ENCODE assay signal across 21 cellular contexts in genomic region chr21:34365794-34366193, GRCh38. TPM values are rescaled to one million over a fixed set of nuclear protein-coding genes. Genes with fewer than 3 reads are reported as not detected.
DNase-seq lines count a peak whose midpoint lies in the region; ATAC-seq, FAIRE-seq and TF ChIP-seq lines count a peak whose summit lies in the region.
"Had no signal": no experiment of that assay in that cellular context is flagged by ENCODE, and none has a peak within 500 bp of the region (broad histone marks: within the 10 kb centered on the region; RNA-seq: fewer than 3 reads in every experiment).

No MANE protein-coding gene starts in this region.

- POLR2A ChIA-PET in HepG2 (lab: Yijun Ruan, JAX): no interaction called here

- H3K79me2 ChIP-seq in HepG2 (ENCODE audit: insufficient read depth, low read length): no peaks in the 10 kb centered on the region

- no peak for FAIRE-seq in HepG2 (lab: Jason Lieb, UNC)
- FAIRE-seq: GM12878, GM18507, GM19239 had no signal

- TF ChIP-seq EP300 in HepG2 (IDR thresholded peaks at IDR 0.05; ENCODE audit: low read depth in 2 of 2, low read length in 2 of 2) (no peak), HepG2 (CRISPR knock-in tag; IDR thresholded peaks at IDR 0.05; ENCODE audit: borderline replicate concordance) (no peak), sigmoid colon (IDR thresholded peaks at IDR 0.05) (no peak)

- no peak for TF ChIP-seq CTCF in HepG2 (CRISPR knock-in tag; IDR thresholded peaks at IDR 0.05)
- TF ChIP-seq CTCF in sigmoid colon (IDR thresholded peaks at IDR 0.05): no peak

- DNase-seq in NCI-H2196 (lab: John Stamatoyannopoulos, UW; ENCODE audit: unreplicated experiment) (peak; percentile 7), NCI-H82 treated with DMSO at 0.1 percent for 48 hours (lab: John Stamatoyannopoulos, UW; ENCODE audit: unreplicated experiment) (peak; percentile 64), HepG2 (ENCODE audit: low spot score) (peak; percentile 17), sigmoid colon (peak; percentile 19), GM19238 (ENCODE audit: insufficient read length, low spot score) (no peak), RPMI8226 (no peak)
- DNase-seq in T-helper 2 cell treated with Interferon-gamma antibody and Interleukin-4, amounts not matched to agents 5 μg/mL and 100 μg/mL, for 36 hours (ENCODE audit: low spot score): no peak
- DNase-seq: BE2C; CD4-positive, alpha-beta memory T cell; DMS79; H9; MG63; NCI-H1105; NCI-H187 treated with DMSO at 0.1 percent for 48 hours; NCI-H510A treated with DMSO at 0.1 percent for 48 hours; SHP77 had no signal

- H2AFZ ChIP-seq in HepG2 (ENCODE audit: low read length): no peak overlapping the region

- H3K9me3 Mint-ChIP-seq in T-helper 2 cell treated with Interferon-gamma antibody and Interleukin-4, amounts not matched to agents 5 μg/mL and 100 μg/mL, for 36 hours: no peaks in the 10 kb centered on the region
- H3K9me3 Mint-ChIP-seq: CD4-positive, alpha-beta memory T cell; H9 had no signal

- no peaks in the 10 kb centered on the region for H3K36me3 Mint-ChIP-seq in T-helper 2 cell treated with Interferon-gamma antibody and Interleukin-4, amounts not matched to agents 5 μg/mL and 100 μg/mL, for 36 hours (ENCODE audit: low read depth)
- H3K36me3 Mint-ChIP-seq: CD4-positive, alpha-beta memory T cell had no signal

- no peak overlapping the region for H3K27ac Mint-ChIP-seq in T-helper 2 cell treated with Interferon-gamma antibody and Interleukin-4, amounts not matched to agents 5 μg/mL and 100 μg/mL, for 36 hours
- H3K27ac Mint-ChIP-seq: CD4-positive, alpha-beta memory T cell had no signal

- peaks cover 39% of the 10 kb centered on the region for H3K4me1 ChIP-seq in HepG2 (ENCODE audit: insufficient read depth, low read length)
- H3K4me1 ChIP-seq in sigmoid colon: peaks cover 0 to 4% (median 2%) of the 10 kb centered on the region in 4 donors
- H3K4me1 ChIP-seq: BE2C had no signal

- H3K4me3 ChIP-seq in HepG2 (replicated peaks in 1 of 3; ENCODE audit: insufficient read depth in 1 of 3, low read depth in 2 of 3, low read length in 3 of 3) (no peak overlapping the region), sigmoid colon (no peak overlapping the region)
- H3K4me3 ChIP-seq: GM12878, MG63 had no signal

- TF ChIP-seq POLR2A in HepG2 (IDR thresholded peaks at IDR 0.05; ENCODE audit: insufficient read depth in 1 of 2, low read depth in 2 of 2, low read length in 2 of 2) (no peak), sigmoid colon (IDR thresholded peaks at IDR 0.05) (no peak)

- no peak for ATAC-seq in HepG2
- ATAC-seq: GM12878, Panc1 had no signal

- TF ChIP-seq RAD21 in HepG2 (CRISPR knock-in tag; IDR thresholded peaks at IDR 0.05): no peak

- no peak overlapping the region for H3K4me3 Mint-ChIP-seq in T-helper 2 cell treated with Interferon-gamma antibody and Interleukin-4, amounts not matched to agents 5 μg/mL and 100 μg/mL, for 36 hours
- H3K4me3 Mint-ChIP-seq: CD4-positive, alpha-beta memory T cell; H9 had no signal

- no peaks in the 10 kb centered on the region for H4K20me1 ChIP-seq in HepG2 (ENCODE audit: insufficient read depth, low read length)

- no TSS peak for BruUV-seq in HepG2 (replicated peaks; lab: Mats Ljungman, UMichigan)

- peaks cover 6% of the 10 kb centered on the region for H3K4me1 Mint-ChIP-seq in T-helper 2 cell treated with Interferon-gamma antibody and Interleukin-4, amounts not matched to agents 5 μg/mL and 100 μg/mL, for 36 hours (ENCODE audit: low read depth)

- H3K27me3 ChIP-seq in HepG2 (ENCODE audit: control insufficient read depth in 1 of 2, insufficient read depth in 2 of 2, low read length in 2 of 2) (no peaks in the 10 kb centered on the region), sigmoid colon (no peaks in the 10 kb centered on the region)
- H3K27me3 ChIP-seq: MG63 had no signal

- H3K9ac ChIP-seq in HepG2 (ENCODE audit: insufficient read depth, low read depth, low read length): no peak overlapping the region

- 0 out of 2 replicates have a peak overlapping the region, but pooled peaks have one; percentile 12 for H3K4me2 ChIP-seq in HepG2 (ENCODE audit: low read depth, low read length)

- H3K27me3 Mint-ChIP-seq in T-helper 2 cell treated with Interferon-gamma antibody and Interleukin-4, amounts not matched to agents 5 μg/mL and 100 μg/mL, for 36 hours (ENCODE audit: low read depth): peaks cover 23% of the 10 kb centered on the region

- CTCF ChIA-PET in HepG2 (lab: Yijun Ruan, JAX; ENCODE audit: low intra/inter-chr PET ratio, low total read pairs): no interaction called here

- H3K9me3 ChIP-seq in HepG2 (ENCODE audit: low read length) (no peaks in the 10 kb centered on the region), sigmoid colon (no peaks in the 10 kb centered on the region)
- H3K9me3 ChIP-seq: BE2C, MG63 had no signal

- H3K27ac ChIP-seq in HepG2 (ENCODE audit: extremely low read length, insufficient read depth, low read length): no peak overlapping the region
- no peak overlapping the region for H3K27ac ChIP-seq in sigmoid colon

- H3K36me3 ChIP-seq in HepG2 (replicated peaks in 1 of 2; ENCODE audit: control insufficient read depth in 1 of 2, insufficient read depth in 2 of 2, low read length in 2 of 2): no peaks in the 10 kb centered on the region
- H3K36me3 ChIP-seq in sigmoid colon: no peaks in the 10 kb centered on the region
- H3K36me3 ChIP-seq: BE2C, MG63 had no signal

- intact Hi-C loops in HepG2 (cut with micrococcal nuclease; ENCODE audit: unreplicated experiment): no loop called here
- intact Hi-C loops in sigmoid colon (cut with DNase I): no loop called here

- 3% methylated on average over 6 of the region's 6 CpGs for WGBS in HepG2 (ENCODE audit: low lambda C conversion rate)
- 88% methylated on average over 6 of the region's 6 CpGs for WGBS in sigmoid colon, 2 donors

- in situ Hi-C loops in HepG2 (cut with HindIII; ENCODE audit: extremely low pct_ligation_motif_present, low pct_unique_long_range_greater_than_20kb): no loop called here

RNA-seq across cellular contexts. Expression of gene KCNE2, which starts 2.0 kb away (rescaled TPM):
- total RNA-seq in HepG2 (2016; rRNA removed; fragmentation: Illumina TruSeq; extraction: Trizol) (not detected in 2 replicates), sigmoid colon (under 1 TPM in 1 of 4 donors, not detected in 3; 0.99 TPM)
- not detected in 2 replicates for total RNA-seq in HepG2 (2016; cell fraction: cytosol; rRNA removed; fragmentation: Illumina TruSeq; extraction: Trizol; ENCODE audit: low read depth)
- not detected in 2 replicates for total RNA-seq in HepG2 (2016; cell fraction: insoluble cytoplasmic fraction; rRNA removed; fragmentation: Illumina TruSeq; extraction: Trizol)
- not detected in 2 replicates for total RNA-seq in HepG2 (2016; cell fraction: membrane; rRNA removed; fragmentation: Illumina TruSeq; extraction: Trizol)
- not detected in 2 replicates for total RNA-seq in HepG2 (2016; cell fraction: nucleus; rRNA removed; fragmentation: Illumina TruSeq; extraction: Trizol)
- polyA plus RNA-seq in HepG2 (2011; rRNA removed) (0.07 TPM in 1 of 2 replicates, not detected in the other), sigmoid colon (under 1 TPM in 2 of 3 donors, not detected in 1; 0.61 to 0.92 TPM)
- not detected in 2 replicates for polyA plus RNA-seq in HepG2 (2011; cell fraction: cytosol; rRNA removed)
- polyA plus RNA-seq in HepG2 (2011; cell fraction: nucleus; rRNA removed): not detected in 2 replicates
- polyA plus RNA-seq in HepG2 (2012): not detected in 2 replicates
- polyA plus RNA-seq in HepG2 (2016; cell fraction: cytosol; fragmentation: Illumina TruSeq; extraction: Trizol; ENCODE audit: low read depth): not detected in 2 replicates
- not detected in 2 replicates for polyA plus RNA-seq in HepG2 (2016; cell fraction: insoluble cytoplasmic fraction; fragmentation: Illumina TruSeq; extraction: Trizol; ENCODE audit: low read depth)
- polyA plus RNA-seq in HepG2 (2016; cell fraction: membrane; fragmentation: Illumina TruSeq; extraction: Trizol; ENCODE audit: low read depth): not detected in 2 replicates
- not detected in 2 replicates for polyA plus RNA-seq in HepG2 (2016; cell fraction: nucleus; fragmentation: Illumina TruSeq; extraction: Trizol; ENCODE audit: insufficient read depth, low read depth)
- not detected in 2 replicates for polyA minus RNA-seq in HepG2 (2011; rRNA and poly(A)+ RNA removed; ENCODE audit: low replicate concordance)
- polyA minus RNA-seq in HepG2 (2011; cell fraction: cytosol; rRNA and poly(A)+ RNA removed): not detected in 2 replicates
- not detected in 2 replicates for polyA minus RNA-seq in HepG2 (2011; cell fraction: nucleus; rRNA and poly(A)+ RNA removed)
- total RNA-seq: CD4-positive, alpha-beta memory T cell; G401; GM12878; H9 had no signal
- polyA plus RNA-seq: GM12878 had no signal

RNA-seq across cellular contexts. Expression of gene SMIM11, which starts 9.5 kb away (rescaled TPM):
- total RNA-seq in HepG2 (2016; rRNA removed; fragmentation: Illumina TruSeq; extraction: Trizol): 6.4 and 33.6 TPM in 2 replicates
- 3.6 and 4.4 TPM in 2 replicates for total RNA-seq in HepG2 (2016; cell fraction: cytosol; rRNA removed; fragmentation: Illumina TruSeq; extraction: Trizol; ENCODE audit: low read depth)
- 3.9 and 6.3 TPM in 2 replicates for total RNA-seq in HepG2 (2016; cell fraction: insoluble cytoplasmic fraction; rRNA removed; fragmentation: Illumina TruSeq; extraction: Trizol)
- total RNA-seq in HepG2 (2016; cell fraction: membrane; rRNA removed; fragmentation: Illumina TruSeq; extraction: Trizol): 3.8 and 22.1 TPM in 2 replicates
- 2.7 and 5.4 TPM in 2 replicates for total RNA-seq in HepG2 (2016; cell fraction: nucleus; rRNA removed; fragmentation: Illumina TruSeq; extraction: Trizol)
- polyA plus RNA-seq in HepG2 (2011; rRNA removed): 6.8 and 18.9 TPM in 2 replicates
- polyA plus RNA-seq in HepG2 (2011; cell fraction: cytosol; rRNA removed): 3.8 and 5.2 TPM in 2 replicates
- polyA plus RNA-seq in HepG2 (2011; cell fraction: nucleus; rRNA removed): 2.1 and 6.5 TPM in 2 replicates
- polyA plus RNA-seq in HepG2 (2012): 0.95 and 1.3 TPM in 2 replicates
- 20.7 and 38.8 TPM in 2 replicates for polyA plus RNA-seq in HepG2 (2016; cell fraction: cytosol; fragmentation: Illumina TruSeq; extraction: Trizol; ENCODE audit: low read depth)
- polyA plus RNA-seq in HepG2 (2016; cell fraction: insoluble cytoplasmic fraction; fragmentation: Illumina TruSeq; extraction: Trizol; ENCODE audit: low read depth): 5.8 and 18.1 TPM in 2 replicates
- 9.3 and 18.0 TPM in 2 replicates for polyA plus RNA-seq in HepG2 (2016; cell fraction: membrane; fragmentation: Illumina TruSeq; extraction: Trizol; ENCODE audit: low read depth)
- polyA plus RNA-seq in HepG2 (2016; cell fraction: nucleus; fragmentation: Illumina TruSeq; extraction: Trizol; ENCODE audit: insufficient read depth, low read depth): 4.7 and 7.1 TPM in 2 replicates
- polyA minus RNA-seq in HepG2 (2011; rRNA and poly(A)+ RNA removed; ENCODE audit: low replicate concordance): 3.0 and 12.3 TPM in 2 replicates
- 1.3 and 3.8 TPM in 2 replicates for polyA minus RNA-seq in HepG2 (2011; cell fraction: cytosol; rRNA and poly(A)+ RNA removed)
- polyA minus RNA-seq in HepG2 (2011; cell fraction: nucleus; rRNA and poly(A)+ RNA removed): 3.0 and 6.0 TPM in 2 replicates
- total RNA-seq in sigmoid colon: 10 to 100 TPM in 2 of 4 donors, 1 to 10 TPM in 2; 3.5 to 14.5 (median 9.3) TPM
- polyA plus RNA-seq in sigmoid colon: 10 to 100 TPM in 1 of 3 donors, 1 to 10 TPM in 1, not detected in 1; 4.3 to 14.6 TPM
- total RNA-seq: G401 had no signal

RNA-seq across cellular contexts. Expression of gene SMIM34, which starts 58.0 kb away (rescaled TPM):
- not detected in 2 replicates for total RNA-seq in HepG2 (2016; rRNA removed; fragmentation: Illumina TruSeq; extraction: Trizol)
- not detected in 2 replicates for total RNA-seq in HepG2 (2016; cell fraction: cytosol; rRNA removed; fragmentation: Illumina TruSeq; extraction: Trizol; ENCODE audit: low read depth)
- total RNA-seq in HepG2 (2016; cell fraction: insoluble cytoplasmic fraction; rRNA removed; fragmentation: Illumina TruSeq; extraction: Trizol): not detected in 2 replicates
- not detected in 2 replicates for total RNA-seq in HepG2 (2016; cell fraction: membrane; rRNA removed; fragmentation: Illumina TruSeq; extraction: Trizol)
- total RNA-seq in HepG2 (2016; cell fraction: nucleus; rRNA removed; fragmentation: Illumina TruSeq; extraction: Trizol): not detected in 2 replicates
- not detected in 2 replicates for polyA plus RNA-seq in HepG2 (2011; rRNA removed)
- not detected in 2 replicates for polyA plus RNA-seq in HepG2 (2011; cell fraction: cytosol; rRNA removed)
- polyA plus RNA-seq in HepG2 (2011; cell fraction: nucleus; rRNA removed): not detected in 2 replicates
- not detected in 2 replicates for polyA plus RNA-seq in HepG2 (2012)
- not detected in 2 replicates for polyA plus RNA-seq in HepG2 (2016; cell fraction: cytosol; fragmentation: Illumina TruSeq; extraction: Trizol; ENCODE audit: low read depth)
- polyA plus RNA-seq in HepG2 (2016; cell fraction: insoluble cytoplasmic fraction; fragmentation: Illumina TruSeq; extraction: Trizol; ENCODE audit: low read depth): not detected in 2 replicates
- polyA plus RNA-seq in HepG2 (2016; cell fraction: membrane; fragmentation: Illumina TruSeq; extraction: Trizol; ENCODE audit: low read depth): not detected in 2 replicates
- polyA plus RNA-seq in HepG2 (2016; cell fraction: nucleus; fragmentation: Illumina TruSeq; extraction: Trizol; ENCODE audit: insufficient read depth, low read depth): not detected in 2 replicates
- not detected in 2 replicates for polyA minus RNA-seq in HepG2 (2011; rRNA and poly(A)+ RNA removed; ENCODE audit: low replicate concordance)
- not detected in 2 replicates for polyA minus RNA-seq in HepG2 (2011; cell fraction: cytosol; rRNA and poly(A)+ RNA removed)
- not detected in 2 replicates for polyA minus RNA-seq in HepG2 (2011; cell fraction: nucleus; rRNA and poly(A)+ RNA removed)
- not detected for total RNA-seq in sigmoid colon
- not detected for polyA plus RNA-seq in sigmoid colon
- total RNA-seq: CD4-positive, alpha-beta memory T cell; GM12878; H9 had no signal
- polyA plus RNA-seq: CD4-positive, alpha-beta memory T cell; GM12878 had no signal

Comparison
In these comparisons a context has a peak if more than half of its experiments do, and no peak if none do; other contexts are left out.
1. DNase-seq: peak in NCI-H2196 (single experiment), NCI-H82 treated with DMSO at 0.1 percent for 48 hours (single experiment), HepG2 (single experiment) and sigmoid colon (single experiment); none in GM19238 (single experiment), RPMI8226 (single experiment) and T-helper 2 cell treated with Interferon-gamma antibody and Interleukin-4, amounts not matched to agents 5 μg/mL and 100 μg/mL, for 36 hours (single experiment).